In the genomic region with DNA sequence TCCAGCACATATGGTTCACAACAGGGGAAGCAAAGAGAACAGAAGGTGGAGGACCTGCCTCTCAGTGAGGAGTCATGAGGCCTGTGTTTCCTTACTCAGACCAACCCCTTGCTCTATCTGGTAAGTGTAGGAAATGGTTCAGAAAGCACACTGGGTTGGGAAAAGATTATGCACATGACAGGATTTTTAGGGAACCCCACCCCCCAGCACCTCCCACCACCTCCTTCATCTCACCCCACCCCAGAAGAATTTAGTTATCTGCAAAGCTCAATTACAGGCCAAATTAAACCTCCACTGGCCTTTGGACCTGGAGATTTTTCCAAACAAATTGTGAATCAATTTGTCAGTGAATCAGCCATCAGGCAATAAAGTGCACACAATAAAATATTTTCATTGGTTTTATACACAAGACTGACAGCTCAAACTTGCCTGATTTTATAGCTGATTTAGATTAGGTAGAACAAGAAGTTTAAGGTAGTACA, we compare ENCODE assay signal across 1 cellular context.
TF ChIP-seq lines count a peak whose summit lies in the region.

No MANE protein-coding gene starts in this region.

TF ChIP-seq in HEK293, 187 proteins besides CTCF, POLR2A, EP300 and RAD21 (continued from another document):
- TF ChIP-seq, protein P1, sequence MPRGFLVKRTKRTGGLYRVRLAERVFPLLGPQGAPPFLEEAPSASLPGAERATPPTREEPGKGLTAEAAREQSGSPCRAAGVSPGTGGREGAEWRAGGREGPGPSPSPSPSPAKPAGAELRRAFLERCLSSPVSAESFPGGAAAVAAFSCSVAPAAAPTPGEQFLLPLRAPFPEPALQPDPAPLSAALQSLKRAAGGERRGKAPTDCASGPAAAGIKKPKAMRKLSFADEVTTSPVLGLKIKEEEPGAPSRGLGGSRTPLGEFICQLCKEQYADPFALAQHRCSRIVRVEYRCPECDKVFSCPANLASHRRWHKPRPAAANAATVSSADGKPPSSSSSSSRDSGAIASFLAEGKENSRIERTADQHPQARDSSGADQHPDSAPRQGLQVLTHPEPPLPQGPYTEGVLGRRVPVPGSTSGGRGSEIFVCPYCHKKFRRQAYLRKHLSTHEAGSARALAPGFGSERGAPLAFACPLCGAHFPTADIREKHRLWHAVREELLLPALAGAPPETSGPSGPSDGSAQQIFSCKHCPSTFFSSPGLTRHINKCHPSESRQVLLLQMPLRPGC (tag by site-specific recombination; IDR thresholded peaks at IDR 0.05): no peak
- TF ChIP-seq, protein P2, sequence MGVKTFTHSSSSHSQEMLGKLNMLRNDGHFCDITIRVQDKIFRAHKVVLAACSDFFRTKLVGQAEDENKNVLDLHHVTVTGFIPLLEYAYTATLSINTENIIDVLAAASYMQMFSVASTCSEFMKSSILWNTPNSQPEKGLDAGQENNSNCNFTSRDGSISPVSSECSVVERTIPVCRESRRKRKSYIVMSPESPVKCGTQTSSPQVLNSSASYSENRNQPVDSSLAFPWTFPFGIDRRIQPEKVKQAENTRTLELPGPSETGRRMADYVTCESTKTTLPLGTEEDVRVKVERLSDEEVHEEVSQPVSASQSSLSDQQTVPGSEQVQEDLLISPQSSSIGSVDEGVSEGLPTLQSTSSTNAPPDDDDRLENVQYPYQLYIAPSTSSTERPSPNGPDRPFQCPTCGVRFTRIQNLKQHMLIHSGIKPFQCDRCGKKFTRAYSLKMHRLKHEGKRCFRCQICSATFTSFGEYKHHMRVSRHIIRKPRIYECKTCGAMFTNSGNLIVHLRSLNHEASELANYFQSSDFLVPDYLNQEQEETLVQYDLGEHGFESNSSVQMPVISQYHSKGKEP (tag by site-specific recombination; IDR thresholded peaks at IDR 0.05): no peak
- TF ChIP-seq ZNF211 (tag by site-specific recombination; IDR thresholded peaks at IDR 0.05; ENCODE audit: low read depth) (no peak), ZNF362 (tag by site-specific recombination; IDR thresholded peaks at IDR 0.05) (no peak), ZNF843 (tag by site-specific recombination; IDR thresholded peaks at IDR 0.05) (0 out of 2 replicates have a peak, but pooled peaks have one; percentile 21)
TF ChIP-seq in HEK293: peak in this region for 2.
